12 cellular contexts compared by ENCODE assay signal in the genomic region with DNA sequence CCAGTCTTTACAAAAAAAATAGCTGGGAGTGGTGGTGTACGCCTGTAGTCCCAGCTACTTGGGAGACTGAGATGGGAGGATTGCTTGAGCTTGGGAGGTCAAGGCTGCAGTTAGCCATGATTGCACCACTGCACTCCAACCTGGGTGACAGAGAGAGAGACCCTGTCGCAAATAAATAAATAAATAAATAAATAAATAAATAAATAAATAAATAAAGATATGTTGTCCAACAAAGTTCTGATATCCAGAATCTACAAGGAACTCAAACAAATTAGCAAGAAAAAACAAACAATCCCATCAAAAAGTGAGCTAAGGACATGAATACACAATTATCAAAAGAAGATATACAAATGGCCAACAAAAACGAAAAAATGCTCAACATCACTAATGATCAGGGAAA. TPM values are rescaled to one million over a fixed set of nuclear protein-coding genes. Genes with fewer than 3 reads are reported as not detected.
"Had no signal": no experiment of that assay in that cellular context is flagged by ENCODE, and none has a peak within 500 bp of the region (broad histone marks: within the 10 kb centered on the region; RNA-seq: fewer than 3 reads in every experiment).

No MANE protein-coding gene starts in this region.

RNA-seq across cellular contexts. Expression of a gene that starts 17.2 kb away (rescaled TPM):
- total RNA-seq: activated naive CD4-positive, alpha-beta T cell treated with anti-CD3 and anti-CD28 coated beads for 36 hours; activated naive CD4-positive, alpha-beta T cell treated with anti-CD3 and anti-CD28 coated beads, Interleukin-2, amount 50 U/mL, for 72 hours; activated naive CD8-positive, alpha-beta T cell treated with anti-CD3 and anti-CD28 coated beads for 36 hours; activated naive CD8-positive, alpha-beta T cell treated with anti-CD3 and anti-CD28 coated beads, Interleukin-2, amount 10 ng/mL, durations not matched to agents 7 days and 5 days; activated T-cell treated with anti-CD3 and anti-CD28 coated beads, Interleukin-2, amount 50 U/mL, for 4 hours; activated T-cell treated with anti-CD3 and anti-CD28 coated beads, Interleukin-2, amount 50 U/mL, for 72 hours; activated T-helper 1 cell treated with anti-CD3 and anti-CD28 coated beads, Interleukin-12 subunit alpha, Interleukin-12 subunit beta, Interleukin-2, Interleukin-4 antibody, amounts not matched to agents 30 ng/mL and 10 ng/mL and 1 ng/mL, durations not matched to agents 14 hours and 24 hours and 36 hours; activated T-helper 17 cell treated with anti-CD3 and anti-CD28 coated beads, Interleukin-2, amount 50 U/mL, for 72 hours; activated T-helper 2 cell treated with anti-CD3 and anti-CD28 coated beads, Interferon-gamma antibody, Interleukin-2, Interleukin-4, amounts not matched to agents 10 μg/mL and 5 μg/mL and 100 μg/mL, durations not matched to agents 14 hours and 24 hours and 36 hours; astrocyte; bronchial epithelial cell; chondrocyte had no signal
